Comparison of ENCODE assay signal across 11 cellular contexts in the genomic region with DNA sequence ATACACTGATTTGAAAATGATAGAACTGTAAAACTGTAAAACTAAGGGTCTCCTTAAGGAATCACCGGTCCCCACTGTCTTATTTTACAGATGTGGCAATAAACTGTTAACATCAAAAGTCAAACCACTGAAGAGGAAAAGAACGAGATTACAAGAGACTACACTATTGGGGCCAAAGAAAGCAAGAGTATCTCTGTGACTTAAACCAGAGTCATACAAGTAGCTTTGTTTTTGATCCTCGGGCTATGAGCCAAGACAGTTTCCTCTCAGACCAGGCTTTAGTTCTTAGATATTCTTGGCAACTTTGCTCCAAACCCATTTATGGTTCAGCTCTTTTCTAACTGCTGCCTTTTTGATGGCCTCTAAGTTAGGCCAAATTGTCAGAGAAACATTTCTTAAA.
DNase-seq lines count a peak whose midpoint lies in the region; ATAC-seq and TF ChIP-seq lines count a peak whose summit lies in the region.
"Had no signal": no experiment of that assay in that cellular context is flagged by ENCODE, and none has a peak within 500 bp of the region (broad histone marks: within the 10 kb centered on the region; RNA-seq: fewer than 3 reads in every experiment).

No MANE protein-coding gene starts in this region.

- POLR2A ChIA-PET in AG04450 (lab: Yijun Ruan, JAX), result no interaction called here

- no peak for TF ChIP-seq CTCF in AG04450 (IDR thresholded peaks at IDR 0.05; ENCODE audit: low read depth, low read length)
- no peak for TF ChIP-seq CTCF in coronary artery (IDR thresholded peaks at IDR 0.05)

- no peaks in the 10 kb centered on the region for H3K27me3 ChIP-seq in AG04450 (ENCODE audit: control insufficient read depth, insufficient read depth, low read length)

- DNase-seq in AG04450 (ENCODE audit: low read depth, low spot score) (peak; percentile 34), coronary artery (ENCODE audit: low spot score) (no peak), medulla oblongata (ENCODE audit: extremely low spot score) (peak; percentile 41), amygdala (lab: John Stamatoyannopoulos, UW) (no peak), RKO (ENCODE audit: low spot score) (no peak), CD1c-positive myeloid dendritic cell (ENCODE audit: extremely low spot score) (no peak)
- DNase-seq: activated effector memory CD4-positive, alpha-beta T cell treated with anti-CD3 and anti-CD28 coated beads, Interleukin-2, amount 50 U/mL, for 16 hours had no signal

- no peak overlapping the region for H3K4me3 ChIP-seq in AG04450 (ENCODE audit: low read depth, low read length)
- no peak overlapping the region for H3K4me3 ChIP-seq in coronary artery

- no peaks in the 10 kb centered on the region for H3K9me3 ChIP-seq in AG04450 (ENCODE audit: control insufficient read depth, insufficient read depth, low read length)

- H3K27ac ChIP-seq in AG04450 (ENCODE audit: low read depth, low read length) (no peak overlapping the region), coronary artery (peak overlapping the region; percentile 7 to 57)
- H3K27ac ChIP-seq: KMS-11, RWPE1 had no signal

- peak; percentile 24 for ATAC-seq in HG03432 (IDR thresholded peaks at IDR 0.05; ENCODE audit: unreplicated experiment)
- no peak for ATAC-seq in GM21786 (IDR thresholded peaks at IDR 0.05; ENCODE audit: unreplicated experiment)

- CTCF ChIA-PET in AG04450 (lab: Charles Lee), result interaction anchor here (0.7 to 2.8 kb wide), 6 partner anchors 10 to 182 kb away, joined by 3 to 21 read pairs (median 4); partner anchors contain the start of gene TBC1D4

Comparison
In these comparisons a context has a peak if more than half of its experiments do, and no peak if none do; other contexts are left out.
1. DNase-seq: peak in AG04450 (single experiment) and medulla oblongata (single experiment); none in coronary artery (single experiment), amygdala (0 of 56), RKO (single experiment) and CD1c-positive myeloid dendritic cell (single experiment).